In the genomic region with DNA sequence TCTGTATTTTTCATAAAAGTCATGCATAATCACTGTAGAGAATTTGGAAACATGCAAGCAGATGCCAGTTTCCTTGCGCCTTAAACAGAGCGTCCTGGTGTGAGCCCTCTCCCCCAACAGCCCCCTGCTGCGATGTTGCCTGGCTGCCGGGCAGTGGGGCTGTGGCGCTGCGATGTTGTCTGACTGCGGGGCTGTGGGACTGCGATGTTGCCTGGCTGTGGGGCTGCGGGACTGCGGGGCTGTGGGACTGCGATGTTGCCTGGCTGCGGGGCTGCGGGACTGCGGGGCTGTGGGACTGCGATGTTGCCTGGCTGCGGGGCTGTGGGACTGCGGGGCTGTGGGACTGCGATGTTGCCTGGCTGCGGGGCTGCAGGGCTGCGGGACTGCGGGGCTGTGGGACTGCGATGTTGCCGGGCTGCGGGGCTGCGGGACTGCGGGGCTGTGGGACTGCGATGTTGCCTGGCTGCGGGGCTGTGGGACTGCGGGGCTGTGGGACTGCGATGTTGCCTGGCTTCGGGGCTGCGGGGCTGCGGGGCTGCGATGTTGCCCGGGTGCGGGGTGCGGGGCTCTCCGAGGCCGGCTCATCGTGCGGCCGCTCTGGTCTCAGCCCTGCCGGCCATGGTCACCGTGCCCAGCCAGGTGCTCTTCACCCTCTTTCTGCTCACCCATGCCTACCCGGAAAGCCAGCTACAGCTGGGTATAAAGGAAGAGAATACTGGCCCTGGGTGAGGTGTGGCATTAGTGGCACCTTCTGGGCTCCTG, we compare ENCODE assay signal across 1 cellular context.
TF ChIP-seq lines count a peak whose summit lies in the region.

No MANE protein-coding gene starts in this region.

TF ChIP-seq in HepG2, 621 proteins besides CTCF, POLR2A, EP300 and RAD21:
- TF ChIP-seq ZFP41 (CRISPR knock-in tag; IDR thresholded peaks at IDR 0.05; ENCODE audit: borderline replicate concordance) (no peak), CENPT (CRISPR knock-in tag; IDR thresholded peaks at IDR 0.05; ENCODE audit: low read depth) (no peak), AGO2 (optimal IDR thresholded peaks at IDR 0.05; ENCODE audit: low read depth, low read length) (peak; percentile 54)
- TF ChIP-seq, protein P1, sequence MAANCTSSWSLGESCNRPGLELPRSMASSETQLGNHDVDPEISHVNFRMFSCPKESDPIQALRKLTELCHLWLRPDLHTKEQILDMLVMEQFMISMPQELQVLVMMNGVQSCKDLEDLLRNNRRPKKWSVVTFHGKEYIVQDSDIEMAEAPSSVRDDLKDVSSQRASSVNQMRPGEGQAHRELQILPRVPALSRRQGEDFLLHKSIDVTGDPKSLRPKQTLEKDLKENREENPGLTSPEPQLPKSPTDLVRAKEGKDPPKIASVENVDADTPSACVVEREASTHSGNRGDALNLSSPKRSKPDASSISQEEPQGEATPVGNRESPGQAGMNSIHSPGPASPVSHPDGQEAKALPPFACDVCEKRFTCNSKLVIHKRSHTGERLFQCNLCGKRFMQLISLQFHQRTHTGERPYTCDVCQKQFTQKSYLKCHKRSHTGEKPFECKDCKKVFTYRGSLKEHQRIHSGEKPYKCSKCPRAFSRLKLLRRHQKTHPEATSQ (CRISPR knock-in tag; IDR thresholded peaks at IDR 0.05; ENCODE audit: borderline replicate concordance), result no peak
- TF ChIP-seq, protein P2, sequence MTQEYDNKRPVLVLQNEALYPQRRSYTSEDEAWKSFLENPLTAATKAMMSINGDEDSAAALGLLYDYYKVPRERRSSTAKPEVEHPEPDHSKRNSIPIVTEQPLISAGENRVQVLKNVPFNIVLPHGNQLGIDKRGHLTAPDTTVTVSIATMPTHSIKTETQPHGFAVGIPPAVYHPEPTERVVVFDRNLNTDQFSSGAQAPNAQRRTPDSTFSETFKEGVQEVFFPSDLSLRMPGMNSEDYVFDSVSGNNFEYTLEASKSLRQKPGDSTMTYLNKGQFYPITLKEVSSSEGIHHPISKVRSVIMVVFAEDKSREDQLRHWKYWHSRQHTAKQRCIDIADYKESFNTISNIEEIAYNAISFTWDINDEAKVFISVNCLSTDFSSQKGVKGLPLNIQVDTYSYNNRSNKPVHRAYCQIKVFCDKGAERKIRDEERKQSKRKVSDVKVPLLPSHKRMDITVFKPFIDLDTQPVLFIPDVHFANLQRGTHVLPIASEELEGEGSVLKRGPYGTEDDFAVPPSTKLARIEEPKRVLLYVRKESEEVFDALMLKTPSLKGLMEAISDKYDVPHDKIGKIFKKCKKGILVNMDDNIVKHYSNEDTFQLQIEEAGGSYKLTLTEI (CRISPR knock-in tag; conservative IDR thresholded peaks at IDR 0.05), result no peak
